17 cellular contexts compared by ENCODE assay signal in genomic region chr1:18724801-18725200, GRCh38.
"Had no signal": no experiment of that assay in that cellular context is flagged by ENCODE, and none has a peak within 500 bp of the region (broad histone marks: within the 10 kb centered on the region; RNA-seq: fewer than 3 reads in every experiment).

No MANE protein-coding gene starts in this region.

- ATAC-seq: effector memory CD8-positive, alpha-beta T cell; gastroesophageal sphincter; left cardiac atrium; lower lobe of right lung had no signal

- H3K9me3 Mint-ChIP-seq: dendritic cell treated with granulocyte-macrophage colony-stimulating factor and Interleukin-4, amounts not matched to agents 40 ng/mL and 50 ng/mL, for 4 days; effector memory CD8-positive, alpha-beta T cell; nephron had no signal

- H3K4me3 ChIP-seq: esophagus squamous epithelium, gastroesophageal sphincter, left ventricle myocardium inferior, lower lobe of right lung, right atrium auricular region had no signal

- H3K36me3 Mint-ChIP-seq: immature natural killer cell had no signal

- H3K27ac ChIP-seq: esophagus squamous epithelium, gastroesophageal sphincter, left ventricle myocardium inferior, lower lobe of right lung, neutrophil, right atrium auricular region had no signal

- H3K36me3 ChIP-seq: esophagus squamous epithelium, gastroesophageal sphincter, left ventricle myocardium inferior, lower lobe of right lung, neutrophil, right atrium auricular region had no signal

- H3K27me3 ChIP-seq: right atrium auricular region had no signal

- H3K4me1 Mint-ChIP-seq: immature natural killer cell had no signal

- DNase-seq: effector memory CD8-positive, alpha-beta T cell; esophagus squamous epithelium; foreskin fibroblast; immature natural killer cell; left cardiac atrium; left ventricle myocardium inferior; lower lobe of right lung; mesenchymal stem cell; small intestine; stimulated activated CD4-positive, alpha-beta T cell treated with anti-CD3 and anti-CD28 coated beads, Interleukin-12 subunit alpha, Interleukin-12 subunit beta, amount 100 ng/mL, for 4 hours; stimulated activated naive CD4-positive, alpha-beta T cell; trophoblast cell had no signal

- H3K4me1 ChIP-seq: esophagus squamous epithelium, gastroesophageal sphincter, left ventricle myocardium inferior, lower lobe of right lung, right atrium auricular region had no signal

- H3K4me3 Mint-ChIP-seq: dendritic cell treated with granulocyte-macrophage colony-stimulating factor and Interleukin-4, amounts not matched to agents 40 ng/mL and 50 ng/mL, for 4 days; effector memory CD8-positive, alpha-beta T cell; immature natural killer cell; nephron had no signal

- H3K27ac Mint-ChIP-seq: dendritic cell treated with granulocyte-macrophage colony-stimulating factor and Interleukin-4, amounts not matched to agents 40 ng/mL and 50 ng/mL, for 4 days; effector memory CD8-positive, alpha-beta T cell; immature natural killer cell had no signal

- H3K9me3 ChIP-seq: esophagus squamous epithelium, gastroesophageal sphincter, left ventricle myocardium inferior, lower lobe of right lung, neutrophil, right atrium auricular region had no signal
